ENCODE assay signal across 18 cellular contexts in the genomic region with DNA sequence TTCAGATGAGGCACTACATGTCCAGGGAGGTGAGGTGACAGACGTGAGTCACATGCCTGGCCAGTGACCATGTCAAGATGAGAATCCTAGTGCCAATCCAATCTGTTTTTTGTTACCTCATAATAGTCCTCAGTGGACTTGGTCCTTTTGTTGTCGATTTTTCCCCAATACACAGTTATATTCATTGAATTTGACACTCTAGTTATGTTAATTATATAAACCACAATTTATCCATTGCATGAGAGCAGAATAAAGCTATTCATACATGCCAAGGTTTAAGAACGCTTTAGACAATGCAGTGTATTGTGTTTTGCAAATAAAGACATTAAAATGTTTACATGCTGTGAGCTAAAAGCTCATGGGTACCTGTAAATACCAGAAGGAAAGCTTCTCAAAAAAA. TPM values are rescaled to one million over a fixed set of nuclear protein-coding genes. Genes with fewer than 3 reads are reported as not detected.
DNase-seq lines count a peak whose midpoint lies in the region; ATAC-seq and TF ChIP-seq lines count a peak whose summit lies in the region.
"Had no signal": no experiment of that assay in that cellular context is flagged by ENCODE, and none has a peak within 500 bp of the region (broad histone marks: within the 10 kb centered on the region; RNA-seq: fewer than 3 reads in every experiment).

No MANE protein-coding gene starts in this region.

- H3K4me3 ChIP-seq in HAP-1 (no peak overlapping the region), left ventricle myocardium inferior (no peak overlapping the region), mammary epithelial cell (replicated peaks in 1 of 3; ENCODE audit: insufficient read depth in 1 of 3, low read depth in 2 of 3, low read length in 3 of 3) (no peak overlapping the region)
- H3K4me3 ChIP-seq: A549, GM23248 had no signal

- no peak overlapping the region for H2AFZ ChIP-seq in mammary epithelial cell (ENCODE audit: low read depth, low read length)
- H2AFZ ChIP-seq: GM23248 had no signal

- H3K27me3 ChIP-seq in HAP-1 (ENCODE audit: low read depth) (no peaks in the 10 kb centered on the region), layer of hippocampus (ENCODE audit: control insufficient read depth, insufficient read depth, low read length) (no peaks in the 10 kb centered on the region), left ventricle myocardium inferior (ENCODE audit: low read depth) (no peaks in the 10 kb centered on the region), mammary epithelial cell (ENCODE audit: insufficient read depth, low read length) (no peaks in the 10 kb centered on the region)

- no peak overlapping the region for H3K27ac Mint-ChIP-seq in activated T-helper 2 cell treated with anti-CD3 and anti-CD28 coated beads, Interferon-gamma antibody, Interleukin-2, Interleukin-4, amounts not matched to agents 10 μg/mL and 5 μg/mL and 100 μg/mL, durations not matched to agents 14 hours and 24 hours and 36 hours
- H3K27ac Mint-ChIP-seq: CD4-positive, alpha-beta T cell; HFFc6 had no signal

- no peak overlapping the region for H3K4me3 Mint-ChIP-seq in activated T-helper 2 cell treated with anti-CD3 and anti-CD28 coated beads, Interferon-gamma antibody, Interleukin-2, Interleukin-4, amounts not matched to agents 10 μg/mL and 5 μg/mL and 100 μg/mL, durations not matched to agents 14 hours and 24 hours and 36 hours (ENCODE audit: low read depth)
- H3K4me3 Mint-ChIP-seq: CD4-positive, alpha-beta T cell; HFFc6 had no signal

- no peak for ATAC-seq in GM21737 (IDR thresholded peaks at IDR 0.05; ENCODE audit: unreplicated experiment)
- ATAC-seq: A549, HCT116 had no signal

- no peaks in the 10 kb centered on the region for H3K27me3 Mint-ChIP-seq in activated T-helper 2 cell treated with anti-CD3 and anti-CD28 coated beads, Interferon-gamma antibody, Interleukin-2, Interleukin-4, amounts not matched to agents 10 μg/mL and 5 μg/mL and 100 μg/mL, durations not matched to agents 14 hours and 24 hours and 36 hours (ENCODE audit: low read depth)

- H3K4me1 ChIP-seq in HAP-1 (peaks cover 6% of the 10 kb centered on the region; the same call in 1 of the 2 replicates), left ventricle myocardium inferior (no peaks in the 10 kb centered on the region), mammary epithelial cell (ENCODE audit: insufficient read depth, low read length) (no peaks in the 10 kb centered on the region)
- H3K4me1 ChIP-seq: A549, Caco-2 had no signal

- H3K9me3 Mint-ChIP-seq in activated T-helper 2 cell treated with anti-CD3 and anti-CD28 coated beads, Interferon-gamma antibody, Interleukin-2, Interleukin-4, amounts not matched to agents 10 μg/mL and 5 μg/mL and 100 μg/mL, durations not matched to agents 14 hours and 24 hours and 36 hours = no peaks in the 10 kb centered on the region
- H3K9me3 Mint-ChIP-seq: HFFc6 had no signal

- H3K36me3 ChIP-seq in HAP-1 (replicated peaks) (no peaks in the 10 kb centered on the region), left ventricle myocardium inferior (no peaks in the 10 kb centered on the region), mammary epithelial cell (ENCODE audit: insufficient read depth, low read length) (no peaks in the 10 kb centered on the region)

- H3K4me2 ChIP-seq in mammary epithelial cell (ENCODE audit: insufficient read depth, low read depth, low read length) = no peak overlapping the region
- H3K4me2 ChIP-seq: A549 had no signal

- H3K9me3 ChIP-seq in HAP-1 (no peaks in the 10 kb centered on the region), left ventricle myocardium inferior (replicated peaks) (peaks cover 8% of the 10 kb centered on the region), mammary epithelial cell (replicated peaks; ENCODE audit: insufficient read depth, low read length) (no peaks in the 10 kb centered on the region)
- H3K9me3 ChIP-seq: A549, Caco-2 had no signal

- intact Hi-C loops in left ventricle myocardium inferior (cut with micrococcal nuclease) = no loop called here
- intact Hi-C loops in activated T-helper 2 cell treated with anti-CD3 and anti-CD28 coated beads, Interferon-gamma antibody, Interleukin-2, Interleukin-4, amounts not matched to agents 10 μg/mL and 5 μg/mL and 100 μg/mL, durations not matched to agents 14 hours and 24 hours and 36 hours (cut with micrococcal nuclease) = no loop called here
- intact Hi-C loops in mammary epithelial cell (cut with micrococcal nuclease) = no loop called here

- no peaks in the 10 kb centered on the region for H4K20me1 ChIP-seq in mammary epithelial cell (ENCODE audit: insufficient read depth, low read length)

- WGBS in mammary epithelial cell (ENCODE audit: low coverage, missing lambda C conversion rate) = 37% methylated on average over 3 of the region's 3 CpGs

- TF ChIP-seq CTCF in left ventricle myocardium inferior (IDR thresholded peaks at IDR 0.05; ENCODE audit: borderline replicate concordance) (no peak), mammary epithelial cell (conservative IDR thresholded peaks at IDR 0.05 in 1 of 2, IDR thresholded peaks at IDR 0.05 in 1 of 2; ENCODE audit: extremely low read depth in 1 of 2, insufficient read depth in 1 of 2, low read depth in 1 of 2, low read length in 2 of 2) (no peak)

- no peaks in the 10 kb centered on the region for H3K79me2 ChIP-seq in mammary epithelial cell (ENCODE audit: insufficient read depth, low read length)

- in situ Hi-C loops in HAP-1 (cut with MboI; ENCODE audit: low sequenced_read_pairs) = no loop called here
- in situ Hi-C loops in mammary epithelial cell (cut with MboI; ENCODE audit: low sequenced_read_pairs in 2 of 2) = no loop called here

- dilution Hi-C loops in mammary epithelial cell (cut with HindIII; ENCODE audit: low sequenced_read_pairs) = loop anchor here (5.0 kb wide), 1 partner anchor 96 kb away; no protein-coding TSS in a partner anchor

- DNase-seq in HAP-1 (ENCODE audit: low spot score in 2 of 2) (peak; percentile 8 to 45), caudate nucleus (lab: John Stamatoyannopoulos, UW) (no peak), putamen (ENCODE audit: low spot score) (peak; percentile 44), left ventricle myocardium inferior (no peak), mammary epithelial cell (no peak)
- DNase-seq in activated T-helper 2 cell treated with anti-CD3 and anti-CD28 coated beads, Interferon-gamma antibody, Interleukin-2, Interleukin-4, amounts not matched to agents 10 μg/mL and 5 μg/mL and 100 μg/mL, durations not matched to agents 14 hours and 24 hours and 36 hours (ENCODE audit: low spot score) = no peak
- DNase-seq: AML-193; Caco-2; CD4-positive, alpha-beta T cell; GM23248; HFFc6 had no signal

- H3K36me3 Mint-ChIP-seq in activated T-helper 2 cell treated with anti-CD3 and anti-CD28 coated beads, Interferon-gamma antibody, Interleukin-2, Interleukin-4, amounts not matched to agents 10 μg/mL and 5 μg/mL and 100 μg/mL, durations not matched to agents 14 hours and 24 hours and 36 hours (ENCODE audit: low read depth) = no peaks in the 10 kb centered on the region

- H3K27ac ChIP-seq in caudate nucleus (ENCODE audit: low read depth, low read length) (peak overlapping the region; percentile 49), layer of hippocampus (ENCODE audit: low read depth, low read length) (peak overlapping the region; percentile 58), left ventricle myocardium inferior (replicated peaks) (no peak overlapping the region), mammary epithelial cell (ENCODE audit: insufficient read depth, low read depth, low read length) (no peak overlapping the region)
- H3K27ac ChIP-seq: 22Rv1, A549, C4-2B, GM23248, HL-60 had no signal

- no peak overlapping the region for H3K9ac ChIP-seq in mammary epithelial cell (ENCODE audit: insufficient read depth, low read length)
- H3K9ac ChIP-seq: GM23248 had no signal

- CTCF ChIA-PET in mammary epithelial cell (lab: Charles Lee; ENCODE audit: low non-redundant PET) = no interaction called here

- H3K4me1 Mint-ChIP-seq in activated T-helper 2 cell treated with anti-CD3 and anti-CD28 coated beads, Interferon-gamma antibody, Interleukin-2, Interleukin-4, amounts not matched to agents 10 μg/mL and 5 μg/mL and 100 μg/mL, durations not matched to agents 14 hours and 24 hours and 36 hours (ENCODE audit: low read depth) = no peaks in the 10 kb centered on the region

- BruUV-seq in mammary epithelial cell (replicated peaks; lab: Mats Ljungman, UMichigan) = no TSS peak

RNA-seq across cellular contexts. Expression of a gene that starts 21.6 kb away (rescaled TPM):
- total RNA-seq in left ventricle myocardium inferior = 0.16 TPM
- total RNA-seq in activated T-helper 2 cell treated with anti-CD3 and anti-CD28 coated beads, Interferon-gamma antibody, Interleukin-2, Interleukin-4, amounts not matched to agents 10 μg/mL and 5 μg/mL and 100 μg/mL, durations not matched to agents 14 hours and 24 hours and 36 hours = not detected in 2 replicates
- not detected for total RNA-seq in mammary epithelial cell
- not detected for polyA plus RNA-seq in mammary epithelial cell
- polyA minus RNA-seq in mammary epithelial cell = not detected
- total RNA-seq: Caco-2; CD4-positive, alpha-beta T cell; GM23248 had no signal

Comparison
In these comparisons a context has a peak if more than half of its experiments do, and no peak if none do; other contexts are left out.
1. DNase-seq: peak in HAP-1 (2 of 2) and putamen (single experiment); none in caudate nucleus (0 of 61), left ventricle myocardium inferior (single experiment), activated T-helper 2 cell treated with anti-CD3 and anti-CD28 coated beads, Interferon-gamma antibody, Interleukin-2, Interleukin-4, amounts not matched to agents 10 μg/mL and 5 μg/mL and 100 μg/mL, durations not matched to agents 14 hours and 24 hours and 36 hours (single experiment) and mammary epithelial cell (single experiment).
2. H3K27ac ChIP-seq: peak in caudate nucleus (single experiment) and layer of hippocampus (single experiment); none in left ventricle myocardium inferior (single experiment) and mammary epithelial cell (single experiment).